Comparison of ENCODE assay signal across 32 cellular contexts in the genomic region with DNA sequence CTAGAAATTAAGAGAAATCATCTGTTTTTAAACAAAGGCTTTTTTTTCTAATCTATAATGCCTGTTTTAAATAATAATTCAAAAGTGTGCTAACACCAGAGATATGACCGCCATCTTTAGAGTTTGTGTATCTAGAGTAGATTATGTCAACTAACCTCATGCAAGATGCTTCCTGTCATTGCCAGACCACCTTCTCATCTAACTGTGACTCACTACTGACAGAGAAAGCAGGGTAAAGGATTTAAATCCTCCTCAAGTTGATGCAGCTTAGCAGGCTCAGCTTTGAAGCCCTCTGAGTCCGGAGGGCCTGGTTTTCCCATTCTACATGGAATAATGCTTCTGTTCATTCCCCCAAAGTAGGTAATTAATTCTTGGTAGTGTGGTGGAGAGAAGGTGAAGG.
A peak's percentile ranks its signal among the peaks of the same experiment; 100 is the strongest.
DNase-seq lines count a peak whose midpoint lies in the region; ATAC-seq, FAIRE-seq and TF ChIP-seq lines count a peak whose summit lies in the region.
"Had no signal": no experiment of that assay in that cellular context is flagged by ENCODE, and none has a peak within 500 bp of the region (broad histone marks: within the 10 kb centered on the region; RNA-seq: fewer than 3 reads in every experiment).

No MANE protein-coding gene starts in this region.

- H3K79me2 ChIP-seq in ACC112 (ENCODE audit: control insufficient read depth, insufficient read depth, low read length, unreplicated experiment) (no peaks in the 10 kb centered on the region), Loucy (ENCODE audit: insufficient read depth, low read length) (no peaks in the 10 kb centered on the region), K562 (ENCODE audit: control insufficient read depth, insufficient read depth, low read length) (no peaks in the 10 kb centered on the region)

- TF ChIP-seq POLR2A in K562 (conservative IDR thresholded peaks at IDR 0.05) (no peak), uterus (IDR thresholded peaks at IDR 0.05) (no peak), esophagus squamous epithelium (IDR thresholded peaks at IDR 0.05) (no peak)

- no peak for TF ChIP-seq EP300 in K562 (IDR thresholded peaks at IDR 0.05; ENCODE audit: low read length)

- no peak for TF ChIP-seq RAD21 in K562 (CRISPR knock-in tag; conservative IDR thresholded peaks at IDR 0.05 in 1 of 2, IDR thresholded peaks at IDR 0.05 in 1 of 2)

- H3K4me1 ChIP-seq in ACC112 (ENCODE audit: control insufficient read depth, insufficient read depth, low read length, unreplicated experiment) (peaks cover 34% of the 10 kb centered on the region), Loucy (ENCODE audit: insufficient read depth, low read length, poor library complexity, severe bottlenecking) (peaks cover 18% of the 10 kb centered on the region), K562 (replicated peaks in 1 of 2; ENCODE audit: control insufficient read depth in 2 of 2, insufficient read depth in 2 of 2, low read length in 2 of 2) (peaks cover 4 to 42% of the 10 kb centered on the region in 2 experiments; a peak in 4 of 5 replicates), uterus (no peaks in the 10 kb centered on the region), esophagus squamous epithelium (no peaks in the 10 kb centered on the region)
- H3K4me1 ChIP-seq: colonic mucosa, testis, vagina had no signal

- peak overlapping the region; percentile 29 for H3K4me2 ChIP-seq in Loucy (ENCODE audit: low read depth, low read length, poor library complexity, severe bottlenecking)
- H3K4me2 ChIP-seq in K562 (ENCODE audit: insufficient read depth, low read length) = no peak overlapping the region
- H3K4me2 ChIP-seq: KMS-11 had no signal

- no peaks in the 10 kb centered on the region for H3K36me3 Mint-ChIP-seq in activated CD8-positive, alpha-beta T cell treated with anti-CD3 and anti-CD28 coated beads, Interleukin-2, amount 10 ng/mL, durations not matched to agents 7 days and 5 days (ENCODE audit: low read depth)
- H3K36me3 Mint-ChIP-seq: activated naive CD4-positive, alpha-beta T cell treated with anti-CD3 and anti-CD28 coated beads, Interleukin-2, amount 50 U/mL, for 24 hours; stimulated activated naive B cell treated with anti-CD40 and anti-IgM and Interleukin-4, amounts not matched to agents 10 μg/mL and 1 μg/mL and 100 μg/mL, for 72 hours had no signal

- no peaks in the 10 kb centered on the region for H3K9me2 ChIP-seq in Loucy (replicated peaks; ENCODE audit: low read depth, low read length)

- no peak overlapping the region for H3K27ac Mint-ChIP-seq in activated CD8-positive, alpha-beta T cell treated with anti-CD3 and anti-CD28 coated beads, Interleukin-2, amount 10 ng/mL, durations not matched to agents 7 days and 5 days
- H3K27ac Mint-ChIP-seq: activated naive CD4-positive, alpha-beta T cell treated with anti-CD3 and anti-CD28 coated beads, Interleukin-2, amount 50 U/mL, for 24 hours; activated T-helper 2 cell treated with anti-CD3 and anti-CD28 coated beads, Interferon-gamma antibody, Interleukin-2, Interleukin-4, amounts not matched to agents 10 μg/mL and 5 μg/mL and 100 μg/mL, durations not matched to agents 14 hours and 24 hours and 36 hours; effector memory CD8-positive, alpha-beta T cell; nephron; stimulated activated naive B cell treated with anti-CD40 and anti-IgM and Interleukin-4, amounts not matched to agents 10 μg/mL and 1 μg/mL and 100 μg/mL, for 72 hours; T-helper 2 cell treated with Interferon-gamma antibody and Interleukin-4, amounts not matched to agents 5 μg/mL and 100 μg/mL, for 36 hours had no signal

- H3K36me3 ChIP-seq in ACC112 (ENCODE audit: insufficient read depth, low read length) = no peaks in the 10 kb centered on the region
- H3K36me3 ChIP-seq in Loucy (ENCODE audit: insufficient read depth, low read length) = no peaks in the 10 kb centered on the region
- no peaks in the 10 kb centered on the region for H3K36me3 ChIP-seq in K562 (ENCODE audit: control insufficient read depth, insufficient read depth, low read length)
- no peaks in the 10 kb centered on the region for H3K36me3 ChIP-seq in uterus
- no peaks in the 10 kb centered on the region for H3K36me3 ChIP-seq in esophagus squamous epithelium
- H3K36me3 ChIP-seq: cardiac muscle cell, colonic mucosa, heart left ventricle, vagina had no signal

- in situ Hi-C loops in K562 (cut with MboI) = no loop called here

- H3K4me1 Mint-ChIP-seq in activated CD8-positive, alpha-beta T cell treated with anti-CD3 and anti-CD28 coated beads, Interleukin-2, amount 10 ng/mL, durations not matched to agents 7 days and 5 days (ENCODE audit: low read depth) = no peaks in the 10 kb centered on the region
- H3K4me1 Mint-ChIP-seq: activated naive CD4-positive, alpha-beta T cell treated with anti-CD3 and anti-CD28 coated beads, Interleukin-2, amount 50 U/mL, for 24 hours; nephron; stimulated activated naive B cell treated with anti-CD40 and anti-IgM and Interleukin-4, amounts not matched to agents 10 μg/mL and 1 μg/mL and 100 μg/mL, for 72 hours had no signal

- ATAC-seq in K562 (no peak; the same call in 2 of the 3 replicates), GM18519 (IDR thresholded peaks at IDR 0.05; ENCODE audit: low FRiP score, unreplicated experiment) (no peak)
- ATAC-seq in activated CD8-positive, alpha-beta T cell treated with anti-CD3 and anti-CD28 coated beads, Interleukin-2, amount 10 ng/mL, durations not matched to agents 7 days and 5 days = no peak
- ATAC-seq: effector memory CD8-positive, alpha-beta T cell; heart left ventricle had no signal

- FAIRE-seq in K562 (lab: Jason Lieb, UNC) = peak; percentile 35
- FAIRE-seq: A204.1, H1 had no signal

- POLR2A ChIA-PET in K562 (lab: Yijun Ruan, JAX) = interaction anchor here (1.0 kb wide), 1 partner anchor 10 kb away, joined by 3 read pairs; no protein-coding TSS in a partner anchor
- POLR2A ChIA-PET in activated CD8-positive, alpha-beta T cell treated with anti-CD3 and anti-CD28 coated beads, Interleukin-2, amount 10 ng/mL, durations not matched to agents 7 days and 5 days (lab: Charles Lee) = no interaction called here

- no peaks in the 10 kb centered on the region for H3F3A ChIP-seq in Loucy (ENCODE audit: low read depth)

- H3K27ac ChIP-seq in ACC112 (ENCODE audit: low read depth, low read length) (no peak overlapping the region), K562 (ENCODE audit: extremely low read depth, low read depth, low read length) (no peak overlapping the region), uterus (no peak overlapping the region), esophagus squamous epithelium (no peak overlapping the region)
- H3K27ac ChIP-seq: cardiac muscle cell, colonic mucosa, heart left ventricle, KMS-11, testis, vagina had no signal

- H3K27me3 ChIP-seq in ACC112 (ENCODE audit: insufficient read depth, low read length) (no peaks in the 10 kb centered on the region), Loucy (ENCODE audit: insufficient read depth, low read length, poor library complexity, severe bottlenecking) (no peaks in the 10 kb centered on the region), K562 (ENCODE audit: control insufficient read depth in 2 of 2, insufficient read depth in 2 of 2, low read length in 2 of 2) (no peaks in the 10 kb centered on the region), uterus (no peaks in the 10 kb centered on the region), esophagus squamous epithelium (no peaks in the 10 kb centered on the region)
- H3K27me3 ChIP-seq: cardiac muscle cell, colonic mucosa, heart left ventricle, testis, vagina had no signal

- H3K4me3 ChIP-seq in ACC112 (ENCODE audit: low read depth, low read length) (peak overlapping the region; percentile 3; the same call in 1 of the 2 replicates), Loucy (ENCODE audit: low read length, poor library complexity, severe bottlenecking) (no peak overlapping the region), K562 (no peak overlapping the region), uterus (no peak overlapping the region), esophagus squamous epithelium (no peak overlapping the region)
- H3K4me3 ChIP-seq: cardiac muscle cell, colonic mucosa, heart left ventricle, testis, vagina had no signal

- no peaks in the 10 kb centered on the region for H3K9me3 Mint-ChIP-seq in activated CD8-positive, alpha-beta T cell treated with anti-CD3 and anti-CD28 coated beads, Interleukin-2, amount 10 ng/mL, durations not matched to agents 7 days and 5 days (ENCODE audit: insufficient read depth)
- H3K9me3 Mint-ChIP-seq: activated naive CD4-positive, alpha-beta T cell treated with anti-CD3 and anti-CD28 coated beads, Interleukin-2, amount 50 U/mL, for 24 hours; activated T-helper 2 cell treated with anti-CD3 and anti-CD28 coated beads, Interferon-gamma antibody, Interleukin-2, Interleukin-4, amounts not matched to agents 10 μg/mL and 5 μg/mL and 100 μg/mL, durations not matched to agents 14 hours and 24 hours and 36 hours; nephron; stimulated activated naive B cell treated with anti-CD40 and anti-IgM and Interleukin-4, amounts not matched to agents 10 μg/mL and 1 μg/mL and 100 μg/mL, for 72 hours; T-helper 2 cell treated with Interferon-gamma antibody and Interleukin-4, amounts not matched to agents 5 μg/mL and 100 μg/mL, for 36 hours had no signal

- BruUV-seq in K562 (replicated peaks; lab: Mats Ljungman, UMichigan) = no TSS peak

- WGBS in K562 (ENCODE audit: insufficient coverage, low coverage, missing lambda C conversion rate) = 48% methylated on average over 2 of the region's 2 CpGs
- 81 to 97% methylated on average over 2 of the region's 2 CpGs for WGBS in esophagus squamous epithelium, 2 donors

- no peaks in the 10 kb centered on the region for H3K9me1 ChIP-seq in K562 (ENCODE audit: control insufficient read depth, insufficient read depth, low read length)

- H3K4me3 Mint-ChIP-seq in activated CD8-positive, alpha-beta T cell treated with anti-CD3 and anti-CD28 coated beads, Interleukin-2, amount 10 ng/mL, durations not matched to agents 7 days and 5 days = no peak overlapping the region
- H3K4me3 Mint-ChIP-seq: activated naive CD4-positive, alpha-beta T cell treated with anti-CD3 and anti-CD28 coated beads, Interleukin-2, amount 50 U/mL, for 24 hours; effector memory CD8-positive, alpha-beta T cell; nephron; stimulated activated naive B cell treated with anti-CD40 and anti-IgM and Interleukin-4, amounts not matched to agents 10 μg/mL and 1 μg/mL and 100 μg/mL, for 72 hours; T-helper 2 cell treated with Interferon-gamma antibody and Interleukin-4, amounts not matched to agents 5 μg/mL and 100 μg/mL, for 36 hours had no signal

- no peak overlapping the region for H2AFZ ChIP-seq in ACC112 (ENCODE audit: low read length, unreplicated experiment)
- H2AFZ ChIP-seq in Loucy (ENCODE audit: low read length) = 0 out of 2 replicates have a peak overlapping the region, but pooled peaks have one; percentile 22
- peak overlapping the region; percentile 68 for H2AFZ ChIP-seq in K562 (ENCODE audit: low read depth, low read length)

- intact Hi-C loops in K562 (cut with micrococcal nuclease) (no loop called here), uterus (cut with DNase I; ENCODE audit: low total_unique reads) (no loop called here), esophagus squamous epithelium (cut with DNase I) (no loop called here)

- H4K20me1 ChIP-seq in Loucy (ENCODE audit: insufficient read depth, low read length, poor library complexity, severe bottlenecking) (no peaks in the 10 kb centered on the region), K562 (replicated peaks; ENCODE audit: control insufficient read depth, insufficient read depth, low read length) (no peaks in the 10 kb centered on the region)

- H3K9ac ChIP-seq in Loucy (ENCODE audit: low read depth, low read length, poor library complexity, severe bottlenecking) (no peak overlapping the region), K562 (ENCODE audit: insufficient read depth in 1 of 2, low read depth in 2 of 2, low read length in 2 of 2) (no peak overlapping the region)
- H3K9ac ChIP-seq: KMS-11 had no signal

- H3K9me3 ChIP-seq in Loucy (ENCODE audit: insufficient read depth, low read depth, low read length) (no peaks in the 10 kb centered on the region), K562 (replicated peaks; ENCODE audit: control insufficient read depth, insufficient read depth, low read depth, low read length) (no peaks in the 10 kb centered on the region), uterus (no peaks in the 10 kb centered on the region), esophagus squamous epithelium (no peaks in the 10 kb centered on the region)
- H3K9me3 ChIP-seq: colonic mucosa, testis, vagina had no signal

- TF ChIP-seq CTCF in Loucy (conservative IDR thresholded peaks at IDR 0.05; ENCODE audit: low read length) (no peak), K562 (IDR thresholded peaks at IDR 0.05 in 2 of 3, conservative IDR thresholded peaks at IDR 0.05 in 1 of 3; ENCODE audit: insufficient read depth in 2 of 3, low read depth in 1 of 3, low read length in 3 of 3) (no peak), uterus (IDR thresholded peaks at IDR 0.05) (no peak), esophagus squamous epithelium (IDR thresholded peaks at IDR 0.05) (no peak)

- no peaks in the 10 kb centered on the region for H3K27me3 Mint-ChIP-seq in activated CD8-positive, alpha-beta T cell treated with anti-CD3 and anti-CD28 coated beads, Interleukin-2, amount 10 ng/mL, durations not matched to agents 7 days and 5 days (ENCODE audit: low read depth)
- H3K27me3 Mint-ChIP-seq: stimulated activated naive B cell treated with anti-CD40 and anti-IgM and Interleukin-4, amounts not matched to agents 10 μg/mL and 1 μg/mL and 100 μg/mL, for 72 hours had no signal

- DNase-seq in K562 (ENCODE audit: extremely low read depth in 1 of 4, low spot score in 3 of 4) = peak in 2 of 4 experiments; percentile 26 to 36
- peak; percentile 14 for DNase-seq in hepatic stellate cell (ENCODE audit: low spot score)
- DNase-seq in uterus = no peak
- DNase-seq in activated CD8-positive, alpha-beta T cell treated with anti-CD3 and anti-CD28 coated beads, Interleukin-2, amount 10 ng/mL, durations not matched to agents 7 days and 5 days = no peak
- no peak for DNase-seq in esophagus squamous epithelium (lab: John Stamatoyannopoulos, UW)
- DNase-seq: activated CD4-positive, alpha-beta T cell treated with anti-CD3 and anti-CD28 coated beads for 48 hours; activated CD8-positive, alpha-beta memory T cell treated with anti-CD3 and anti-CD28 coated beads for 24 hours; activated T-cell treated with anti-CD3 and anti-CD28 coated beads for 4 hours; Calu3; colonic mucosa; DMS79; effector memory CD8-positive, alpha-beta T cell; foreskin melanocyte; heart left ventricle; NCI-H1417; NCI-H2029 treated with DMSO at 0.1 percent for 48 hours; NCI-H526 treated with DMSO at 0.1 percent for 48 hours; SHP77; stimulated activated naive B cell treated with anti-CD40 and anti-IgM and Interleukin-4, amounts not matched to agents 10 μg/mL and 1 μg/mL and 100 μg/mL, for 72 hours; testis had no signal

- CTCF ChIA-PET in K562 (lab: Yijun Ruan, JAX; ENCODE audit: low intra/inter-chr PET ratio) = no interaction called here
- CTCF ChIA-PET in activated CD8-positive, alpha-beta T cell treated with anti-CD3 and anti-CD28 coated beads, Interleukin-2, amount 10 ng/mL, durations not matched to agents 7 days and 5 days (lab: Charles Lee) = no interaction called here
